ENCODE assay signal across 8 cellular contexts in the genomic region with DNA sequence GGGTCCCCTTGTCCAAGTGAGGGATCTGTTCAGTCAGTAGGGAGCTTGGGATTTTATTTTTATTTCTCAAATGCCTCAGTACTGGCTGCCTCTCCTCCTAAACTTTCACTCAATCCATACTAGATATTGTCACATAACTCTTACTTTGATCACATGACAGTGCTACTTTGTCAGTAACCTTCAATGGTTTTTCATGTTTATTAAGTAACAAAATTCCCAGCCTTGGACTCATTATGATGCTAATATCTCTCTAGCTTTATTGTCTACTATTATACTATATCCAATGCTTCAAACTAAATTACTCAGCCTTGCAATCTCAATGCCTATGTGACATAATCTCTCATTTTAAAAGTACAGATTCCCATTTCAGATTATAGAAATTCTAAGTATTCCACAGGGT.
"Had no signal": no experiment of that assay in that cellular context is flagged by ENCODE, and none has a peak within 500 bp of the region (broad histone marks: within the 10 kb centered on the region; RNA-seq: fewer than 3 reads in every experiment).

No MANE protein-coding gene starts in this region.

- H3K9me3 Mint-ChIP-seq: IgD-negative memory B cell had no signal

- FAIRE-seq: HepG2, HTR-8/SVneo had no signal

- DNase-seq: IMR-90, KBM-7, KG1 had no signal

- H3K27ac Mint-ChIP-seq: IgD-negative memory B cell had no signal

- H3K4me1 Mint-ChIP-seq: IgD-negative memory B cell had no signal

- H3K4me2 ChIP-seq: KMS-11 had no signal

- ATAC-seq: HepG2 had no signal

- H3K27ac ChIP-seq: HL-60, KMS-11 had no signal

- H3K9ac ChIP-seq: KMS-11 had no signal

- H3K4me3 Mint-ChIP-seq: IgD-negative memory B cell had no signal
